ENCODE assay signal across 8 cellular contexts in genomic region chr7:77657427-77658331, GRCh38. TPM values are rescaled to one million over a fixed set of nuclear protein-coding genes. Genes with fewer than 3 reads are reported as not detected.
DNase-seq lines count a peak whose midpoint lies in the region; ATAC-seq and TF ChIP-seq lines count a peak whose summit lies in the region.

No MANE protein-coding gene starts in this region.

- H3K36me3 ChIP-seq in prostate gland = no peaks in the 10 kb centered on the region

- TF ChIP-seq POLR2A in NB4 (IDR thresholded peaks at IDR 0.05; ENCODE audit: extremely low read depth, insufficient read length) (no peak), prostate gland (IDR thresholded peaks at IDR 0.05) (no peak)

- H3K9me3 ChIP-seq in prostate gland = no peaks in the 10 kb centered on the region

- WGBS in prostate gland = 67% methylated on average over 2 of the region's 2 CpGs

- H3K4me3 ChIP-seq in NB4 (ENCODE audit: low read depth, low read length) (no peak overlapping the region), fibroblast of mammary gland (ENCODE audit: control insufficient read depth, low read depth, low read length) (no peak overlapping the region), prostate gland (no peak overlapping the region)

- H3K4me1 ChIP-seq in prostate gland (replicated peaks) = no peaks in the 10 kb centered on the region

- TF ChIP-seq CTCF in NB4 (IDR thresholded peaks at IDR 0.05; ENCODE audit: low read depth, low read length) (peak; percentile 45), fibroblast of mammary gland (conservative IDR thresholded peaks at IDR 0.05; ENCODE audit: control insufficient read depth, insufficient read depth, low read depth, low read length) (peak; percentile 31), prostate gland (IDR thresholded peaks at IDR 0.05) (peak in 3 of 4 experiments; percentile 26 to 68 (median 65))

- H3K27me3 ChIP-seq in prostate gland (replicated peaks; ENCODE audit: insufficient read depth) = no peaks in the 10 kb centered on the region

- no peak overlapping the region for H3K27ac ChIP-seq in prostate gland

- ATAC-seq in GM18870 (IDR thresholded peaks at IDR 0.05; ENCODE audit: unreplicated experiment) (peak; percentile 52), SK-N-SH treated with all-trans-retinoic acid at 6 μM for 48 hours (peak; percentile 86)
- ATAC-seq in stimulated activated naive CD8-positive, alpha-beta T cell treated with anti-CD3 and anti-CD28 coated beads, Interleukin-15, Interleukin-2, amounts not matched to agents 100 U/mL and 50 U/mL, for 24 hours = no peak

- DNase-seq in CD1c-positive myeloid dendritic cell (ENCODE audit: extremely low spot score) (peak; percentile 48), NB4 (ENCODE audit: low read depth) (peak; percentile 77), fibroblast of mammary gland (ENCODE audit: low read depth) (peak; percentile 48), prostate gland (ENCODE audit: low spot score) (peak; percentile 49), middle frontal gyrus (ENCODE audit: extremely low spot score, low spot score) (no peak)
- no peak for DNase-seq in stimulated activated naive CD8-positive, alpha-beta T cell treated with anti-CD3 and anti-CD28 coated beads, Interleukin-15, Interleukin-2, amounts not matched to agents 100 U/mL and 50 U/mL, for 24 hours

- intact Hi-C loops in prostate gland (cut with DNase I) = loop anchor here (5.0 to 10.0 kb wide), 2 partner anchors 100 to 277 kb away; no protein-coding TSS in a partner anchor

TF ChIP-seq in SK-N-SH treated with all-trans-retinoic acid at 6 μM for 48 hours, 23 proteins besides CTCF, POLR2A, EP300 and RAD21:
- no peak for TF ChIP-seq OSR1 (CRISPR knock-in tag; IDR thresholded peaks at IDR 0.05)
- TF ChIP-seq ZC3H10 (CRISPR knock-in tag; IDR thresholded peaks at IDR 0.05) = no peak
- TF ChIP-seq POU6F1 (CRISPR knock-in tag; IDR thresholded peaks at IDR 0.05; ENCODE audit: borderline replicate concordance, low read depth) = no peak
- no peak for TF ChIP-seq TSHZ2 (CRISPR knock-in tag; IDR thresholded peaks at IDR 0.05)
- no peak for TF ChIP-seq GLIS3 (CRISPR knock-in tag; IDR thresholded peaks at IDR 0.05)
- TF ChIP-seq PATZ1 (CRISPR knock-in tag; IDR thresholded peaks at IDR 0.05; ENCODE audit: borderline replicate concordance) = no peak
- no peak for TF ChIP-seq ESRRG (CRISPR knock-in tag; IDR thresholded peaks at IDR 0.05)
- no peak for TF ChIP-seq ZFP30 (CRISPR knock-in tag; IDR thresholded peaks at IDR 0.05)

RNA-seq across cellular contexts. Expression of gene RSBN1L, which starts 38.6 kb away (rescaled TPM):
- total RNA-seq in prostate gland = 10 to 100 TPM; 19.4 to 20.7 TPM

Comparison
In these comparisons a context has a peak if more than half of its experiments do, and no peak if none do; other contexts are left out.
1. DNase-seq: peak in CD1c-positive myeloid dendritic cell (single experiment), NB4 (single experiment), fibroblast of mammary gland (single experiment) and prostate gland (single experiment); none in middle frontal gyrus (single experiment) and stimulated activated naive CD8-positive, alpha-beta T cell treated with anti-CD3 and anti-CD28 coated beads, Interleukin-15, Interleukin-2, amounts not matched to agents 100 U/mL and 50 U/mL, for 24 hours (single experiment).
2. Peak in every context shown above with its lines, with median percentiles within 50 percentile points of each other: CTCF ChIP-seq.